ENCODE assay signal across 15 cellular contexts in the genomic region with DNA sequence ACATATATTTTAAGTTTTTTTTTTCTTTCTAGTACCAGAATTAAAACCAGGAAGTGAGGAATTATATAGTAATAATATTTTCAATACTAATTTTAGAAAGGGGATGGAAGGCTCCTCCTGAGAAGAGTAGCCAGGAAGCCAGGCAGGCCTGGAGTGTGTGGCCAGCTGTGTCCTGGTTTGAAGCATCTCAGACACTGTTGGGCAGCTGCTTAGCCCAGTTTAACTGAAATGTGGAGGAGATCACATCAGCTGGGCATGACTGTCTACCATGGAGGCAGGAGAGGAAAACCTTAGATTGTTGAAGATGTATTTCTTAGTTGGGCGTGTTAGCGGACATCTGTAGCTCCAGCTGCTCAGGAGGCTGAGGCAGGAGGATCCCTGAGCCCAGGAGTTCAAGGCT.
DNase-seq lines count a peak whose midpoint lies in the region; ATAC-seq and TF ChIP-seq lines count a peak whose summit lies in the region.
"Had no signal": no experiment of that assay in that cellular context is flagged by ENCODE, and none has a peak within 500 bp of the region (broad histone marks: within the 10 kb centered on the region; RNA-seq: fewer than 3 reads in every experiment).

No MANE protein-coding gene starts in this region.

- no peak for ATAC-seq in Right ventricle myocardium inferior
- ATAC-seq in sciatic nerve, result peak; percentile 48
- no peak for ATAC-seq in GM18511 (IDR thresholded peaks at IDR 0.05; ENCODE audit: unreplicated experiment)
- no peak for ATAC-seq in GM18505 (IDR thresholded peaks at IDR 0.05; ENCODE audit: unreplicated experiment)

- TF ChIP-seq CTCF in left ventricle myocardium inferior (IDR thresholded peaks at IDR 0.05; ENCODE audit: borderline replicate concordance) (no peak), MM.1S (IDR thresholded peaks at IDR 0.05; ENCODE audit: low read length) (no peak)

- no peaks in the 10 kb centered on the region for H3K36me3 ChIP-seq in left ventricle myocardium inferior
- no peaks in the 10 kb centered on the region for H3K36me3 ChIP-seq in MM.1S (replicated peaks; ENCODE audit: insufficient read depth, low read length)
- H3K36me3 ChIP-seq: HAP-1 had no signal

- H2AFZ ChIP-seq in MM.1S (ENCODE audit: low read length), result no peak overlapping the region
- H2AFZ ChIP-seq: PC-9 had no signal

- no peaks in the 10 kb centered on the region for H3K9me2 ChIP-seq in MM.1S (replicated peaks; ENCODE audit: insufficient read depth, low read length)

- intact Hi-C loops in left ventricle myocardium inferior (cut with micrococcal nuclease) (no loop called here), Right ventricle myocardium inferior (cut with DNase I) (no loop called here), sciatic nerve (cut with DNase I) (no loop called here)

- peaks cover 9% of the 10 kb centered on the region; the same call in 1 of the 2 replicates for H3F3A ChIP-seq in MM.1S (ENCODE audit: insufficient read depth, low read length)

- H3K4me2 ChIP-seq in MM.1S (ENCODE audit: low read depth, low read length), result peak overlapping the region; percentile 68; the same call in 1 of the 2 replicates
- H3K4me2 ChIP-seq: PC-9 had no signal

- H3K27me3 ChIP-seq in left ventricle myocardium inferior (ENCODE audit: low read depth) (no peaks in the 10 kb centered on the region), MM.1S (replicated peaks; ENCODE audit: insufficient read depth, low read length) (no peaks in the 10 kb centered on the region)

- H3K4me3 ChIP-seq in left ventricle myocardium inferior (no peak overlapping the region), MM.1S (ENCODE audit: low read length) (no peak overlapping the region)
- H3K4me3 ChIP-seq: HAP-1, PC-9 had no signal

- H3K9me3 ChIP-seq in left ventricle myocardium inferior (replicated peaks) (no peaks in the 10 kb centered on the region), MM.1S (replicated peaks; ENCODE audit: insufficient read depth, low read length) (no peaks in the 10 kb centered on the region)
- H3K9me3 ChIP-seq: HAP-1 had no signal

- no peak for TF ChIP-seq POLR2A in GM18505 (IDR thresholded peaks at IDR 0.05; ENCODE audit: borderline replicate concordance, extremely low read depth, insufficient read depth, insufficient read length)

- peaks cover 64% of the 10 kb centered on the region for H3K79me2 ChIP-seq in MM.1S (ENCODE audit: low read length)

- no peak overlapping the region for H3K9ac ChIP-seq in MM.1S (ENCODE audit: low read length)

- H3K4me1 ChIP-seq in left ventricle myocardium inferior (peaks cover 80% of the 10 kb centered on the region), MM.1S (ENCODE audit: low read length) (peaks cover 18% of the 10 kb centered on the region)
- H3K4me1 ChIP-seq: HAP-1 had no signal

- H3K27ac ChIP-seq in left ventricle myocardium inferior (replicated peaks) (peak overlapping the region; percentile 10), MM.1S (ENCODE audit: low read length) (peak overlapping the region; percentile 57; the same call in 1 of the 2 replicates)
- H3K27ac ChIP-seq: PC-9 had no signal

- H4K20me1 ChIP-seq in MM.1S (ENCODE audit: insufficient read depth, low read length), result no peaks in the 10 kb centered on the region

- DNase-seq in left ventricle myocardium inferior (no peak), Right ventricle myocardium inferior (ENCODE audit: missing footprints) (no peak), MM.1S (no peak), dermis blood vessel endothelial cell (peak; percentile 28), sciatic nerve (ENCODE audit: low spot score) (no peak)
- no peak for DNase-seq in stimulated activated CD4-positive, alpha-beta T cell treated with anti-CD3 and anti-CD28 coated beads, Interleukin-4, amount 100 ng/mL, for 24 hours
- DNase-seq: COR-L47, NCI-H1436, NCI-H2029, NCI-H446 treated with DMSO at 0.1 percent for 48 hours, NCI-H774, PC-9 had no signal
